In the genomic region with DNA sequence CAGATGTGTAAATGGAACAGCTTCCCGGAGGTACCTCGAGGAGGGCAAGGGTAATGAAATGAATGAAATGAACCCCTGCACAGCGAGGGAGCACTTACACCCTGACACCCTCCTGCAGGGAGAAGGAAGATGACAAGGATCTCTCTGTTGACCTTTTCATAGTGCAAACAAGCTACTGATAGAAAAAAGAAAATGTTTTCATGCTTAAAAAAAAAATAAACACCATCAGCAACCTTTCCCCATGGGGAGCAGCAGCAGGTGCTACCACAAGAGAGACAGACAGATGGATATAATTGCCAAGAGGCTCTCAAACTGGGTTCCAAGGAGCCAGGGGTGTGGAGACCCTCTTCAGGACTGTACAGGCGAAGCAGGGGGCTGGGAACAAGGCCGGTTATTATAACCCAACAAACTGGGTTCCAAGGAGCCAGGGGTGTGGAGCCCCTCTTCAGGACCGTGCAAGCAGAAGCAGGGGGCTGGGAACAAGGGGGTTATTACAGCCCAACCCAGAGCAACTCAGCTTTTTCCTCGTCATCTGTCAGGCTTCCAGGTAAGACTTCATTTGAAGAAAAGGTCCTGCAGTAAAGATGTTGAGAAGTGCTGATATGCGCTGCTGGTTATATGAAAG, we compare ENCODE assay signal across 10 cellular contexts. TPM values are rescaled to one million over a fixed set of nuclear protein-coding genes. Genes with fewer than 3 reads are reported as not detected.
DNase-seq lines count a peak whose midpoint lies in the region; ATAC-seq, FAIRE-seq and TF ChIP-seq lines count a peak whose summit lies in the region.
"Had no signal": no experiment of that assay in that cellular context is flagged by ENCODE, and none has a peak within 500 bp of the region (broad histone marks: within the 10 kb centered on the region; RNA-seq: fewer than 3 reads in every experiment).

No MANE protein-coding gene starts in this region.

- no peak for TF ChIP-seq EP300 in suprapubic skin (IDR thresholded peaks at IDR 0.05)

- H3K27me3 Mint-ChIP-seq in brain: peaks cover 4% of the 10 kb centered on the region

- H3K4me1 ChIP-seq in muscle layer of duodenum (ENCODE audit: control insufficient read depth in 1 of 2, insufficient read depth in 2 of 2, low read length in 2 of 2): peaks cover 3 to 13% of the 10 kb centered on the region in 2 donors
- H3K4me1 ChIP-seq in suprapubic skin: peaks cover 63% of the 10 kb centered on the region

- DNase-seq in NCI-H1417 (lab: John Stamatoyannopoulos, UW) (peak in 2 of 3 experiments; percentile 57 to 92), NCI-H1417 treated with DMSO at 0.1 percent for 48 hours (lab: John Stamatoyannopoulos, UW) (no peak), suprapubic skin (ENCODE audit: low spot score in 2 of 2) (no peak), NCI-H69 (lab: John Stamatoyannopoulos, UW) (no peak), GM12892 (ENCODE audit: insufficient read length) (no peak)
- DNase-seq: stimulated activated naive CD8-positive, alpha-beta T cell treated with anti-CD3 and anti-CD28 coated beads, Interleukin-15, Interleukin-2, amounts not matched to agents 100 U/mL and 50 U/mL, for 24 hours had no signal

- H3K9me3 Mint-ChIP-seq in brain: peaks cover 0 to 12% (median 7%) of the 10 kb centered on the region in 5 experiments

- ATAC-seq in HG03095 (IDR thresholded peaks at IDR 0.05; ENCODE audit: unreplicated experiment): no peak
- ATAC-seq: stimulated activated naive CD8-positive, alpha-beta T cell treated with anti-CD3 and anti-CD28 coated beads, Interleukin-15, Interleukin-2, amounts not matched to agents 100 U/mL and 50 U/mL, for 24 hours had no signal

- peak overlapping the region in 3 of 5 experiments; percentile 23 to 63 (median 49) for H3K4me3 Mint-ChIP-seq in brain

- FAIRE-seq in GM12892 (lab: Jason Lieb, UNC): no peak
- FAIRE-seq: GM18507 had no signal

- no peak for TF ChIP-seq POLR2A in suprapubic skin (IDR thresholded peaks at IDR 0.05)
- no peak for TF ChIP-seq POLR2A in GM12892 (IDR thresholded peaks at IDR 0.05; ENCODE audit: low read depth, low read length)

- no peaks in the 10 kb centered on the region for H3K36me3 Mint-ChIP-seq in brain

- no peaks in the 10 kb centered on the region for H3K9me3 ChIP-seq in muscle layer of duodenum (ENCODE audit: control insufficient read depth in 1 of 2, low read length in 2 of 2)
- no peaks in the 10 kb centered on the region for H3K9me3 ChIP-seq in suprapubic skin

- TF ChIP-seq CTCF in brain (conservative IDR thresholded peaks at IDR 0.05): no peak
- TF ChIP-seq CTCF in suprapubic skin (IDR thresholded peaks at IDR 0.05): no peak

- H3K27ac ChIP-seq in muscle layer of duodenum (ENCODE audit: low read length) (peak overlapping the region; percentile 89), suprapubic skin (peak overlapping the region; percentile 62)

- peaks cover 65% of the 10 kb centered on the region for H3K4me1 Mint-ChIP-seq in brain

- WGBS in suprapubic skin: 38% methylated on average over 7 of the region's 8 CpGs

- no peaks in the 10 kb centered on the region for H3K27me3 ChIP-seq in muscle layer of duodenum (ENCODE audit: low read depth, low read length)
- no peaks in the 10 kb centered on the region for H3K27me3 ChIP-seq in suprapubic skin

- H3K36me3 ChIP-seq in muscle layer of duodenum (ENCODE audit: control insufficient read depth in 1 of 2, insufficient read depth in 2 of 2, low read length in 2 of 2): no peaks in the 10 kb centered on the region
- no peaks in the 10 kb centered on the region for H3K36me3 ChIP-seq in suprapubic skin

- H3K27ac Mint-ChIP-seq in brain: peak overlapping the region in 3 of 5 experiments; percentile 72 to 90 (median 82)

- H3K4me3 ChIP-seq in muscle layer of duodenum (ENCODE audit: low read depth in 1 of 2, low read length in 2 of 2) (no peak overlapping the region), suprapubic skin (no peak overlapping the region)

RNA-seq across cellular contexts. Expression of gene RPH3AL, which starts 0.7 kb away (rescaled TPM):
- 2.7 TPM for polyA plus RNA-seq in brain (ENCODE audit: insufficient read depth, low read depth, low replicate concordance)
- total RNA-seq in suprapubic skin: 10 to 100 TPM in 2 of 4 donors, 1 to 10 TPM in 2; 1.7 to 39.5 (median 10.9) TPM
- not detected for polyA plus RNA-seq in GM12892 (2012; ENCODE audit: missing spikeins)

Comparison
In these comparisons a context has a peak if more than half of its experiments do, and no peak if none do; other contexts are left out.
1. DNase-seq: peak in NCI-H1417 (2 of 3); none in NCI-H1417 treated with DMSO at 0.1 percent for 48 hours (single experiment), suprapubic skin (0 of 2), NCI-H69 (single experiment) and GM12892 (single experiment).